8 cellular contexts compared by ENCODE assay signal in the genomic region with DNA sequence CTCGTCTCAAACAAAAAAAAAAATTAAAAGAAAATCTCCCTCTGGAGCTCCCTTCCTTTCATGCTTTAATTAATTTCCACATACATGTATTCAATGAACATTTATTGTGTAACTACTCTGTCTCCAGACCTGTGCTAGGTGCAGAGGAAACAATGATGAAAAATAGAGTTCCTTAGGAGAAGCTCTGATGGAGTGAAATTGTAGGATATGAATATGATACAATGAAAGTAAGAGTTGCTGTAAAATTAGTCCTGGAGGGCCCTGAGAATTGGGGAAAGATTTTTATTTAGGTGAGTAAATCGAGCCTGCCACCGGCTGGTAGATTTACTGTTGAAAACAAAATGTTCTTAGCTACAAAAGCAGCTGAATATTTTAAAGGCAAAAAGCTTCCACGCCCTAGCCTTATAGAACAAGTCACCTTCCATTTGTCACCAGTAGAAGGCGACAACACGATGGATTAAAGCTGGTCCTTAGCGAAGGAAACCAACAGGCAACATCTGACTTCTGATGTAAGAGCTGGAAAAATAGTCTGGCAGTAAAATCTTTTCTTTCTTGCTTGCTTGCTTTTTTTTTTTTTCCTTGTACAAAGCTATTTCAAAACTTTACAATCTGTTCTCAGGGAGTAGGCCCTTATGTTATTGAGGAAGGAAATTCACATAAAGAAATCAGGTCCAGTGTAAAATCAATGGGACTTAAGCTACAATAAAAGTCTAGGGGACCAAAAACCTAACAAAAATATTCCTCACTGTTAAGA.
DNase-seq lines count a peak whose midpoint lies in the region; ATAC-seq and TF ChIP-seq lines count a peak whose summit lies in the region.

No MANE protein-coding gene starts in this region.

- no peak overlapping the region for H3K23ac ChIP-seq in trophoblast cell (ENCODE audit: low read length)

- no peak overlapping the region for H3K4me2 ChIP-seq in trophoblast cell (ENCODE audit: low read length)

- peak; percentile 61 for ATAC-seq in HG03432 (IDR thresholded peaks at IDR 0.05; ENCODE audit: unreplicated experiment)
- ATAC-seq in HG03108 (IDR thresholded peaks at IDR 0.05; ENCODE audit: unreplicated experiment) = no peak

- WGBS in trophoblast cell (ENCODE audit: extremely low coverage, insufficient coverage, insufficient read length) = no CpG with 5 or more reads among the region's 7 CpGs

- H3K36me3 ChIP-seq in BE2C = no peaks in the 10 kb centered on the region
- no peaks in the 10 kb centered on the region for H3K36me3 ChIP-seq in trophoblast cell (ENCODE audit: control insufficient read depth in 1 of 2, insufficient read depth in 2 of 2, low read length in 2 of 2)

- no peaks in the 10 kb centered on the region for H3K36me3 Mint-ChIP-seq in activated T-helper 2 cell treated with anti-CD3 and anti-CD28 coated beads, Interferon-gamma antibody, Interleukin-2, Interleukin-4, amounts not matched to agents 10 μg/mL and 5 μg/mL and 100 μg/mL, durations not matched to agents 14 hours and 24 hours and 36 hours (ENCODE audit: low read depth)
- H3K36me3 Mint-ChIP-seq in glutamatergic neuron (ENCODE audit: unreplicated experiment) = no peaks in the 10 kb centered on the region

- no peak overlapping the region for H4K91ac ChIP-seq in trophoblast cell (ENCODE audit: low read depth, low read length)

- no peak overlapping the region for H3K9ac ChIP-seq in trophoblast cell (ENCODE audit: low read length)

- no peak overlapping the region for H3K4me3 Mint-ChIP-seq in activated T-helper 2 cell treated with anti-CD3 and anti-CD28 coated beads, Interferon-gamma antibody, Interleukin-2, Interleukin-4, amounts not matched to agents 10 μg/mL and 5 μg/mL and 100 μg/mL, durations not matched to agents 14 hours and 24 hours and 36 hours (ENCODE audit: low read depth)
- no peak overlapping the region for H3K4me3 Mint-ChIP-seq in glutamatergic neuron (ENCODE audit: unreplicated experiment)

- H3K27ac Mint-ChIP-seq in activated T-helper 2 cell treated with anti-CD3 and anti-CD28 coated beads, Interferon-gamma antibody, Interleukin-2, Interleukin-4, amounts not matched to agents 10 μg/mL and 5 μg/mL and 100 μg/mL, durations not matched to agents 14 hours and 24 hours and 36 hours = no peak overlapping the region
- H3K27ac Mint-ChIP-seq in glutamatergic neuron (ENCODE audit: unreplicated experiment) = peak overlapping the region; percentile 38

- H3K4me3 ChIP-seq in BE2C (ENCODE audit: low read depth, low read length) (no peak overlapping the region), trophoblast cell (ENCODE audit: low read depth, low read length) (no peak overlapping the region)

- H3K27me3 ChIP-seq in BE2C (no peaks in the 10 kb centered on the region), trophoblast cell (ENCODE audit: insufficient read depth, low read length) (no peaks in the 10 kb centered on the region)

- H3K79me1 ChIP-seq in trophoblast cell (ENCODE audit: low read length) = no peaks in the 10 kb centered on the region

- in situ Hi-C loops in GM13977 (cut with MboI; ENCODE audit: low pct_unique_long_range_greater_than_20kb, low sequenced_read_pairs, unreplicated experiment) = no loop called here

- H3K4ac ChIP-seq in trophoblast cell (ENCODE audit: low read depth, low read length) = no peak overlapping the region

- H3K4me1 Mint-ChIP-seq in activated T-helper 2 cell treated with anti-CD3 and anti-CD28 coated beads, Interferon-gamma antibody, Interleukin-2, Interleukin-4, amounts not matched to agents 10 μg/mL and 5 μg/mL and 100 μg/mL, durations not matched to agents 14 hours and 24 hours and 36 hours (ENCODE audit: low read depth) = peaks cover 3% of the 10 kb centered on the region
- H3K4me1 Mint-ChIP-seq in glutamatergic neuron (ENCODE audit: low read depth, unreplicated experiment) = peaks cover 4% of the 10 kb centered on the region

- no peak overlapping the region for H2AK5ac ChIP-seq in trophoblast cell (ENCODE audit: low read length)

- no peak overlapping the region for H3K18ac ChIP-seq in trophoblast cell (ENCODE audit: low read length)

- no peak overlapping the region for H3K27ac ChIP-seq in trophoblast cell (ENCODE audit: low read depth, low read length)

- peak; percentile 41 for DNase-seq in BE2C
- DNase-seq in GM13977 (ENCODE audit: low spot score) = peak; percentile 57
- peak; percentile 86 for DNase-seq in NCI-H460 (ENCODE audit: extremely low read depth, low read depth)
- DNase-seq in activated T-helper 2 cell treated with anti-CD3 and anti-CD28 coated beads, Interferon-gamma antibody, Interleukin-2, Interleukin-4, amounts not matched to agents 10 μg/mL and 5 μg/mL and 100 μg/mL, durations not matched to agents 14 hours and 24 hours and 36 hours (ENCODE audit: low spot score) = peak; percentile 13
- no peak for DNase-seq in glutamatergic neuron
- peak; percentile 51 to 85 for DNase-seq in trophoblast cell

- no peaks in the 10 kb centered on the region for H3K9me3 Mint-ChIP-seq in activated T-helper 2 cell treated with anti-CD3 and anti-CD28 coated beads, Interferon-gamma antibody, Interleukin-2, Interleukin-4, amounts not matched to agents 10 μg/mL and 5 μg/mL and 100 μg/mL, durations not matched to agents 14 hours and 24 hours and 36 hours
- H3K9me3 Mint-ChIP-seq in glutamatergic neuron (ENCODE audit: unreplicated experiment) = peaks cover 4% of the 10 kb centered on the region

- H3K9me3 ChIP-seq in BE2C = no peaks in the 10 kb centered on the region
- no peaks in the 10 kb centered on the region for H3K9me3 ChIP-seq in trophoblast cell (ENCODE audit: insufficient read depth, low read depth, low read length)

- H3K4me1 ChIP-seq in BE2C (no peaks in the 10 kb centered on the region), trophoblast cell (ENCODE audit: control insufficient read depth in 1 of 2, insufficient read depth in 2 of 2, low read length in 2 of 2) (no peaks in the 10 kb centered on the region)

- H4K8ac ChIP-seq in trophoblast cell (ENCODE audit: low read depth, low read length) = no peak overlapping the region

- no peak overlapping the region for H3K14ac ChIP-seq in trophoblast cell (ENCODE audit: low read length)

- no peak overlapping the region for H2AFZ ChIP-seq in trophoblast cell (ENCODE audit: insufficient read depth, low read length, poor library complexity)

- TF ChIP-seq CTCF in BE2C (IDR thresholded peaks at IDR 0.05; ENCODE audit: low read depth, low read length) = peak; percentile 73
- TF ChIP-seq CTCF in GM13977 (IDR thresholded peaks at IDR 0.05; ENCODE audit: extremely low read depth, insufficient read depth, missing control alignments) = peak; percentile 85
- peak; percentile 74 for TF ChIP-seq CTCF in glutamatergic neuron (IDR thresholded peaks at IDR 0.05; ENCODE audit: partially characterized antibody, unreplicated experiment)

- H2BK12ac ChIP-seq in trophoblast cell (ENCODE audit: low read length) = no peak overlapping the region

- H3K79me2 ChIP-seq in trophoblast cell (ENCODE audit: control insufficient read depth, insufficient read depth, low read length, poor library complexity) = no peaks in the 10 kb centered on the region

- no peak overlapping the region for H2BK120ac ChIP-seq in trophoblast cell (ENCODE audit: insufficient read depth, low read length, poor library complexity)

- H4K12ac ChIP-seq in trophoblast cell (ENCODE audit: low read depth, low read length) = no peak overlapping the region

- H3K27me3 Mint-ChIP-seq in activated T-helper 2 cell treated with anti-CD3 and anti-CD28 coated beads, Interferon-gamma antibody, Interleukin-2, Interleukin-4, amounts not matched to agents 10 μg/mL and 5 μg/mL and 100 μg/mL, durations not matched to agents 14 hours and 24 hours and 36 hours (ENCODE audit: low read depth) = peaks cover 8% of the 10 kb centered on the region
- peaks cover 2% of the 10 kb centered on the region for H3K27me3 Mint-ChIP-seq in glutamatergic neuron (ENCODE audit: unreplicated experiment)

- intact Hi-C loops in activated T-helper 2 cell treated with anti-CD3 and anti-CD28 coated beads, Interferon-gamma antibody, Interleukin-2, Interleukin-4, amounts not matched to agents 10 μg/mL and 5 μg/mL and 100 μg/mL, durations not matched to agents 14 hours and 24 hours and 36 hours (cut with micrococcal nuclease) = loop anchor here (2.0 to 5.0 kb wide), 4 partner anchors 75 to 551 kb away; no protein-coding TSS in a partner anchor

- no peak overlapping the region for H2BK5ac ChIP-seq in trophoblast cell (ENCODE audit: low read depth, low read length, poor library complexity)
